Comparison of ENCODE assay signal across 11 cellular contexts in genomic region chr20:11231742-11232141, GRCh38.
"Had no signal": no experiment of that assay in that cellular context is flagged by ENCODE, and none has a peak within 500 bp of the region (broad histone marks: within the 10 kb centered on the region; RNA-seq: fewer than 3 reads in every experiment).

No MANE protein-coding gene starts in this region.

- FAIRE-seq: islet of Langerhans, small intestine had no signal

- H3K9me3 ChIP-seq: tibial nerve had no signal

- H3K36me3 ChIP-seq: tibial nerve had no signal

- H2AFZ ChIP-seq: parathyroid adenoma had no signal

- H3K4me3 ChIP-seq: tibial nerve had no signal

- H3K9ac ChIP-seq: parathyroid adenoma had no signal

- H3K79me2 ChIP-seq: parathyroid adenoma had no signal

- H3K27me3 ChIP-seq: tibial nerve had no signal

- DNase-seq: activated CD4-positive, alpha-beta T cell treated with anti-CD3 and anti-CD28 coated beads, Interleukin-2, amount 50 U/mL, for 4 hours; activated CD4-positive, CD25-positive, alpha-beta regulatory T cell treated with anti-CD3 and anti-CD28 coated beads, Interleukin-2, amount 50 U/mL, for 72 hours; activated T-cell treated with anti-CD3 and anti-CD28 coated beads, Interleukin-2, amount 50 U/mL, for 1 hour; central memory CD4-positive, alpha-beta T cell; glutamatergic neuron; mammary epithelial cell; retina; small intestine had no signal

- H3K27ac ChIP-seq: parathyroid adenoma, tibial nerve had no signal
